In genomic region chr20:30175681-30176080, GRCh38 we compare ENCODE assay signal across 28 cellular contexts.
"Had no signal": no experiment of that assay in that cellular context is flagged by ENCODE, and none has a peak within 500 bp of the region (broad histone marks: within the 10 kb centered on the region; RNA-seq: fewer than 3 reads in every experiment).

No MANE protein-coding gene starts in this region.

- H3K9me3 ChIP-seq: colonic mucosa, esophagus muscularis mucosa, esophagus squamous epithelium, gastrocnemius medialis, gastroesophageal sphincter, heart right ventricle had no signal

- H3K27me3 ChIP-seq: colonic mucosa, esophagus muscularis mucosa, esophagus squamous epithelium, foreskin keratinocyte, gastrocnemius medialis, gastroesophageal sphincter, heart right ventricle had no signal

- H3K27me3 Mint-ChIP-seq: dendritic cell treated with granulocyte-macrophage colony-stimulating factor and Interleukin-4, amounts not matched to agents 40 ng/mL and 50 ng/mL, for 4 days had no signal

- H3K4me1 Mint-ChIP-seq: endodermal cell had no signal

- H3K4me3 Mint-ChIP-seq: dendritic cell treated with granulocyte-macrophage colony-stimulating factor and Interleukin-4, amounts not matched to agents 40 ng/mL and 50 ng/mL, for 4 days; effector memory CD8-positive, alpha-beta T cell; endodermal cell had no signal

- DNase-seq: colonic mucosa; cortex of kidney; dermis blood vessel endothelial cell; dorsolateral prefrontal cortex; effector CD4-positive, alpha-beta T cell; effector CD8-positive, alpha-beta T cell; effector memory CD4-positive, alpha-beta T cell; effector memory CD8-positive, alpha-beta T cell; endodermal cell; erythroblast; esophagus squamous epithelium; foreskin fibroblast; foreskin keratinocyte; foreskin melanocyte; gastrocnemius medialis; glutamatergic neuron; head of caudate nucleus; heart right ventricle had no signal

- H3K27ac Mint-ChIP-seq: dendritic cell treated with granulocyte-macrophage colony-stimulating factor and Interleukin-4, amounts not matched to agents 40 ng/mL and 50 ng/mL, for 4 days; effector memory CD8-positive, alpha-beta T cell; endodermal cell had no signal

- FAIRE-seq: colon, endometrium, endothelial cell of umbilical vein, frontal cortex had no signal

- H3K36me3 ChIP-seq: colonic mucosa, esophagus muscularis mucosa, esophagus squamous epithelium, gastrocnemius medialis, gastroesophageal sphincter, heart right ventricle had no signal

- H3K4me1 ChIP-seq: colonic mucosa, esophagus muscularis mucosa, esophagus squamous epithelium, foreskin keratinocyte, gastrocnemius medialis, gastroesophageal sphincter, heart right ventricle had no signal

- ATAC-seq: effector memory CD8-positive, alpha-beta T cell; esophagus mucosa; foreskin keratinocyte; gastrocnemius medialis; gastroesophageal sphincter; heart right ventricle had no signal

- H3K4me3 ChIP-seq: colonic mucosa, coronary artery, dorsolateral prefrontal cortex, esophagus muscularis mucosa, esophagus squamous epithelium, gastrocnemius medialis, gastroesophageal sphincter, heart right ventricle had no signal

- H3K27ac ChIP-seq: colonic mucosa, coronary artery, dorsolateral prefrontal cortex, epithelial cell of prostate, esophagus muscularis mucosa, esophagus squamous epithelium, foreskin keratinocyte, gastrocnemius medialis, gastroesophageal sphincter, heart right ventricle had no signal
